Comparison of ENCODE assay signal across 12 cellular contexts in the genomic region with DNA sequence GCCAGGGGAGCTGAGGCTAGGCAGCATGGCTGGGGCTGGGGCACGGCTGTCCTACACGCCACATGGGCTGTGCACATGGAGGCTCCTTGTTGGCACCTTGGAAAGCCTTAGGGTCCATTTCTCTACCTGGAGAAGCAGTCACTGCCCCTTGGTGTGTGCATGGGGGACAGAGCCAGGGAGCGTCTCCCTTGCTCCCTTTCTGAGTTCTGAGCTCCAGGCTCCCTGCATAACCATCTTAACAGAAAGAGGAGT.
DNase-seq lines count a peak whose midpoint lies in the region; ATAC-seq and TF ChIP-seq lines count a peak whose summit lies in the region.
"Had no signal": no experiment of that assay in that cellular context is flagged by ENCODE, and none has a peak within 500 bp of the region (broad histone marks: within the 10 kb centered on the region; RNA-seq: fewer than 3 reads in every experiment).

No MANE protein-coding gene starts in this region.

- DNase-seq in activated B cell treated with CpG ODN at 0.5 μM for 24 hours (no peak), NCI-H526 (lab: John Stamatoyannopoulos, UW) (no peak), coronary artery (ENCODE audit: low spot score) (no peak), erythroblast (lab: John Stamatoyannopoulos, UW) (no peak)
- no peak for DNase-seq in stimulated activated naive B cell treated with anti-CD40 and anti-IgM and Interleukin-4, amounts not matched to agents 10 μg/mL and 1 μg/mL and 100 μg/mL, for 72 hours
- DNase-seq: CD4-positive, alpha-beta T cell; NCI-H187; NCI-H345; NCI-H526 treated with DMSO at 0.1 percent for 48 hours; PC-3 had no signal

- peaks cover 9% of the 10 kb centered on the region for H3K9me3 Mint-ChIP-seq in activated B cell treated with CpG ODN at 0.5 μM for 24 hours
- peaks cover 7 to 12% of the 10 kb centered on the region in 2 donors for H3K9me3 Mint-ChIP-seq in stimulated activated naive B cell treated with anti-CD40 and anti-IgM and Interleukin-4, amounts not matched to agents 10 μg/mL and 1 μg/mL and 100 μg/mL, for 72 hours

- peak overlapping the region; percentile 80 for H3K4me3 Mint-ChIP-seq in activated B cell treated with CpG ODN at 0.5 μM for 24 hours
- no peak overlapping the region for H3K4me3 Mint-ChIP-seq in stimulated activated naive B cell treated with anti-CD40 and anti-IgM and Interleukin-4, amounts not matched to agents 10 μg/mL and 1 μg/mL and 100 μg/mL, for 72 hours
- H3K4me3 Mint-ChIP-seq: CD4-positive, alpha-beta T cell had no signal

- intact Hi-C loops in activated B cell treated with CpG ODN at 0.5 μM for 24 hours (cut with micrococcal nuclease) = loop anchor here (1.0 kb wide), 1 partner anchor 50 kb away; no protein-coding TSS in a partner anchor

- TF ChIP-seq POLR2A in erythroblast (IDR thresholded peaks at IDR 0.05; ENCODE audit: low read length) = no peak

- H3K4me3 ChIP-seq in coronary artery = no peak overlapping the region

- no peak for TF ChIP-seq CTCF in activated B cell treated with CpG ODN at 0.5 μM for 24 hours (IDR thresholded peaks at IDR 0.05)
- TF ChIP-seq CTCF in coronary artery (IDR thresholded peaks at IDR 0.05) = no peak

- H3K27ac ChIP-seq in coronary artery = no peak overlapping the region

- POLR2A ChIA-PET in activated B cell treated with CpG ODN at 0.5 μM for 24 hours (lab: Charles Lee) = interaction anchor here (0.7 to 1.6 kb wide), 2 partner anchors 418 to 1383 kb away, joined by 3 to 5 read pairs; a partner anchor contains a TSS

- peak overlapping the region; percentile 97 for H3K27ac Mint-ChIP-seq in activated B cell treated with CpG ODN at 0.5 μM for 24 hours
- H3K27ac Mint-ChIP-seq in stimulated activated naive B cell treated with anti-CD40 and anti-IgM and Interleukin-4, amounts not matched to agents 10 μg/mL and 1 μg/mL and 100 μg/mL, for 72 hours = peak overlapping the region; percentile 2
- H3K27ac Mint-ChIP-seq: CD4-positive, alpha-beta T cell had no signal

- ATAC-seq in GM18511 (IDR thresholded peaks at IDR 0.05; ENCODE audit: unreplicated experiment) = peak; percentile 10
- peak; percentile 13 for ATAC-seq in HG03460 (IDR thresholded peaks at IDR 0.05; ENCODE audit: unreplicated experiment)
- ATAC-seq in activated B cell treated with CpG ODN at 0.5 μM for 24 hours (ENCODE audit: low read depth) = no peak
- ATAC-seq in stimulated activated naive B cell treated with anti-CD40 and anti-IgM and Interleukin-4, amounts not matched to agents 10 μg/mL and 1 μg/mL and 100 μg/mL, for 72 hours (replicated peaks) = no peak
- ATAC-seq: PC-3 had no signal

- CTCF ChIA-PET in activated B cell treated with CpG ODN at 0.5 μM for 24 hours (lab: Charles Lee) = interaction anchor here (3.2 kb wide), 1 partner anchor 51 kb away, joined by 16 read pairs; no protein-coding TSS in a partner anchor

- H3K36me3 Mint-ChIP-seq in activated B cell treated with CpG ODN at 0.5 μM for 24 hours (ENCODE audit: low read depth) = no peaks in the 10 kb centered on the region
- peaks cover 4 to 7% of the 10 kb centered on the region in 2 donors for H3K36me3 Mint-ChIP-seq in stimulated activated naive B cell treated with anti-CD40 and anti-IgM and Interleukin-4, amounts not matched to agents 10 μg/mL and 1 μg/mL and 100 μg/mL, for 72 hours

- H3K4me1 Mint-ChIP-seq in activated B cell treated with CpG ODN at 0.5 μM for 24 hours = peaks cover 51% of the 10 kb centered on the region
- peaks cover 27 to 47% of the 10 kb centered on the region in 2 donors for H3K4me1 Mint-ChIP-seq in stimulated activated naive B cell treated with anti-CD40 and anti-IgM and Interleukin-4, amounts not matched to agents 10 μg/mL and 1 μg/mL and 100 μg/mL, for 72 hours

- no peaks in the 10 kb centered on the region for H3K27me3 Mint-ChIP-seq in activated B cell treated with CpG ODN at 0.5 μM for 24 hours
- H3K27me3 Mint-ChIP-seq in stimulated activated naive B cell treated with anti-CD40 and anti-IgM and Interleukin-4, amounts not matched to agents 10 μg/mL and 1 μg/mL and 100 μg/mL, for 72 hours = peaks cover 0 to 4% of the 10 kb centered on the region in 2 donors

Comparison
In these comparisons a context has a peak if more than half of its experiments do, and no peak if none do; other contexts are left out.
1. ATAC-seq: peak in GM18511 (single experiment) and HG03460 (single experiment); none in activated B cell treated with CpG ODN at 0.5 μM for 24 hours (single experiment) and stimulated activated naive B cell treated with anti-CD40 and anti-IgM and Interleukin-4, amounts not matched to agents 10 μg/mL and 1 μg/mL and 100 μg/mL, for 72 hours (0 of 2).